ENCODE assay signal across 1 cellular context in the genomic region with DNA sequence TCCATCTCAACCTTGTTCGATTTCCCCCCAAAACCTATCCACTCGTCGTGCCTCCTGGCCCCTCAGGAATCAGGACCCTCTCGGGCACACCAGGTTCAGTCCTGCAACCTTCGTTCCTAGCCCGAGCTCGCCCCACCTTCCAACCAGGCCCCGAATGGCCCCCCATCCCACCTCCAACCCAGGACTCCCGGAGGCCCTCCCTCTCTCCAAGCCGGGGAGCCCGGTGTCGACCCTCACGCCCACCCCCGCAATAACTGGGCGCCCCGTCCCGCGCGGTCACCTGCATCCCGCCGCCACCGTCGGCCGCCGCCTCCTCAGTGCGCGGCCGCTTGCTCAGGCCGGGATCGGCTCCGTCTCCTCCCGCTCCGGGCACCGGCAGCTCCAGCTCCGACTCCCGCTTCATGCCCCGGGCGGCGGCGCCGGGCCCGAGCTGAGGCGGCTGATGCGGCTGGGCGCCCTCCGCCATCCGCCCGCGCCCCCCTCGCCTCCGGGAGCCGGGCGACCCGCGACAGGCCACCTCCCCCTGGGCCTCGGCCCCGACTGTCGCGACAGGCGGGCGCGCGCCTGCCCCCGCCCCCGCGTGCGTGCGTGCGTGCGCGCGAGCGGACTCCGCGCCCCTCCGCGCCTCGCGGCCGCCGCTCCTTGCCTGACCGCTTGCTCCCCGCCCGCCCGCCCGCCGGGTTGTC.
A peak's percentile ranks its signal among the peaks of the same experiment; 100 is the strongest.
TF ChIP-seq lines count a peak whose summit lies in the region.

No MANE protein-coding gene starts in this region.

TF ChIP-seq in HEK293, 187 proteins besides CTCF, POLR2A, EP300 and RAD21 (continued from another document):
- TF ChIP-seq EGR2 (tag by site-specific recombination; IDR thresholded peaks at IDR 0.05; ENCODE audit: low read depth) (peak; percentile 62), ZNF19 (tag by site-specific recombination; IDR thresholded peaks at IDR 0.05; ENCODE audit: low read depth) (no peak), ZNF555 (tag by site-specific recombination; conservative IDR thresholded peaks at IDR 0.05) (no peak), REPIN1 (tag by site-specific recombination; IDR thresholded peaks at IDR 0.05; ENCODE audit: low read depth) (no peak), KLF10 (tag by site-specific recombination; IDR thresholded peaks at IDR 0.05) (no peak), ZNF169 (tag by site-specific recombination; IDR thresholded peaks at IDR 0.05) (no peak), ZNF521 (tag by site-specific recombination; IDR thresholded peaks at IDR 0.05) (no peak), GLIS2 (tag by site-specific recombination; IDR thresholded peaks at IDR 0.05) (peak; percentile 58; the same call in 1 of the 2 replicates), ZNF121 (tag by site-specific recombination; IDR thresholded peaks at IDR 0.05) (no peak), KLF9 (tag by site-specific recombination; IDR thresholded peaks at IDR 0.05; ENCODE audit: low read depth) (peak; percentile 39; the same call in 1 of the 2 replicates), ZNF664 (tag by site-specific recombination; IDR thresholded peaks at IDR 0.05) (no peak), ZNF274 (IDR thresholded peaks at IDR 0.05; ENCODE audit: low read length) (no peak), ZNF274 (tag by site-specific recombination; IDR thresholded peaks at IDR 0.05; ENCODE audit: borderline replicate concordance) (no peak), GFI1B (tag by site-specific recombination; IDR thresholded peaks at IDR 0.05) (no peak), ZFP41 (tag by site-specific recombination; IDR thresholded peaks at IDR 0.05; ENCODE audit: borderline replicate concordance) (no peak)
- TF ChIP-seq, protein P1, sequence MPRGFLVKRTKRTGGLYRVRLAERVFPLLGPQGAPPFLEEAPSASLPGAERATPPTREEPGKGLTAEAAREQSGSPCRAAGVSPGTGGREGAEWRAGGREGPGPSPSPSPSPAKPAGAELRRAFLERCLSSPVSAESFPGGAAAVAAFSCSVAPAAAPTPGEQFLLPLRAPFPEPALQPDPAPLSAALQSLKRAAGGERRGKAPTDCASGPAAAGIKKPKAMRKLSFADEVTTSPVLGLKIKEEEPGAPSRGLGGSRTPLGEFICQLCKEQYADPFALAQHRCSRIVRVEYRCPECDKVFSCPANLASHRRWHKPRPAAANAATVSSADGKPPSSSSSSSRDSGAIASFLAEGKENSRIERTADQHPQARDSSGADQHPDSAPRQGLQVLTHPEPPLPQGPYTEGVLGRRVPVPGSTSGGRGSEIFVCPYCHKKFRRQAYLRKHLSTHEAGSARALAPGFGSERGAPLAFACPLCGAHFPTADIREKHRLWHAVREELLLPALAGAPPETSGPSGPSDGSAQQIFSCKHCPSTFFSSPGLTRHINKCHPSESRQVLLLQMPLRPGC (tag by site-specific recombination; IDR thresholded peaks at IDR 0.05): no peak
- TF ChIP-seq, protein P2, sequence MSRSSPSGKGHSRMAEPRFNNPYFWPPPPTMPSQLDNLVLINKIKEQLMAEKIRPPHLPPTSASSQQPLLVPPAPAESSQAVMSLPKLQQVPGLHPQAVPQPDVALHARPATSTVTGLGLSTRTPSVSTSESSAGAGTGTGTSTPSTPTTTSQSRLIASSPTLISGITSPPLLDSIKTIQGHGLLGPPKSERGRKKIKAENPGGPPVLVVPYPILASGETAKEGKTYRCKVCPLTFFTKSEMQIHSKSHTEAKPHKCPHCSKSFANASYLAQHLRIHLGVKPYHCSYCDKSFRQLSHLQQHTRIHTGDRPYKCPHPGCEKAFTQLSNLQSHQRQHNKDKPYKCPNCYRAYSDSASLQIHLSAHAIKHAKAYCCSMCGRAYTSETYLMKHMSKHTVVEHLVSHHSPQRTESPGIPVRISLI (tag by site-specific recombination; IDR thresholded peaks at IDR 0.05): no peak
- TF ChIP-seq, protein P3, sequence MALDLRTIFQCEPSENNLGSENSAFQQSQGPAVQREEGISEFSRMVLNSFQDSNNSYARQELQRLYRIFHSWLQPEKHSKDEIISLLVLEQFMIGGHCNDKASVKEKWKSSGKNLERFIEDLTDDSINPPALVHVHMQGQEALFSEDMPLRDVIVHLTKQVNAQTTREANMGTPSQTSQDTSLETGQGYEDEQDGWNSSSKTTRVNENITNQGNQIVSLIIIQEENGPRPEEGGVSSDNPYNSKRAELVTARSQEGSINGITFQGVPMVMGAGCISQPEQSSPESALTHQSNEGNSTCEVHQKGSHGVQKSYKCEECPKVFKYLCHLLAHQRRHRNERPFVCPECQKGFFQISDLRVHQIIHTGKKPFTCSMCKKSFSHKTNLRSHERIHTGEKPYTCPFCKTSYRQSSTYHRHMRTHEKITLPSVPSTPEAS (tag by site-specific recombination; IDR thresholded peaks at IDR 0.05): no peak
- TF ChIP-seq, protein P4, sequence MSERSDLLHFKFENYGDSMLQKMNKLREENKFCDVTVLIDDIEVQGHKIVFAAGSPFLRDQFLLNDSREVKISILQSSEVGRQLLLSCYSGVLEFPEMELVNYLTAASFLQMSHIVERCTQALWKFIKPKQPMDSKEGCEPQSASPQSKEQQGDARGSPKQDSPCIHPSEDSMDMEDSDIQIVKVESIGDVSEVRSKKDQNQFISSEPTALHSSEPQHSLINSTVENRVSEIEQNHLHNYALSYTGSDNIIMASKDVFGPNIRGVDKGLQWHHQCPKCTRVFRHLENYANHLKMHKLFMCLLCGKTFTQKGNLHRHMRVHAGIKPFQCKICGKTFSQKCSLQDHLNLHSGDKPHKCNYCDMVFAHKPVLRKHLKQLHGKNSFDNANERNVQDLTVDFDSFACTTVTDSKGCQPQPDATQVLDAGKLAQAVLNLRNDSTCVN (tag by site-specific recombination; optimal IDR thresholded peaks at IDR 0.05): peak; percentile 80
- TF ChIP-seq, protein P5, sequence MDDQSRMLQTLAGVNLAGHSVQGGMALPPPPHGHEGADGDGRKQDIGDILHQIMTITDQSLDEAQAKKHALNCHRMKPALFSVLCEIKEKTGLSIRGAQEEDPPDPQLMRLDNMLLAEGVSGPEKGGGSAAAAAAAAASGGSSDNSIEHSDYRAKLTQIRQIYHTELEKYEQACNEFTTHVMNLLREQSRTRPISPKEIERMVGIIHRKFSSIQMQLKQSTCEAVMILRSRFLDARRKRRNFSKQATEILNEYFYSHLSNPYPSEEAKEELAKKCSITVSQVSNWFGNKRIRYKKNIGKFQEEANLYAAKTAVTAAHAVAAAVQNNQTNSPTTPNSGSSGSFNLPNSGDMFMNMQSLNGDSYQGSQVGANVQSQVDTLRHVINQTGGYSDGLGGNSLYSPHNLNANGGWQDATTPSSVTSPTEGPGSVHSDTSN (CRISPR knock-in tag; IDR thresholded peaks at IDR 0.05): 0 out of 2 replicates have a peak, but pooled peaks have one; percentile 67
TF ChIP-seq in HEK293: peak in this region for 24.
